In genomic region chr9:133979124-133979920, GRCh38 we compare ENCODE assay signal across 1 cellular context.
TF ChIP-seq lines count a peak whose summit lies in the region.

No MANE protein-coding gene starts in this region.

TF ChIP-seq in H1, 55 proteins besides CTCF, POLR2A, EP300 and RAD21 (continued from another document):
- TF ChIP-seq NANOG (IDR thresholded peaks at IDR 0.05; ENCODE audit: insufficient read depth, low read depth, low read length, poor library complexity, severe bottlenecking) (no peak), CREB1 (IDR thresholded peaks at IDR 0.05) (no peak), POU5F1 (IDR thresholded peaks at IDR 0.05; ENCODE audit: low read depth, low read length) (no peak), ASH2L (IDR thresholded peaks at IDR 0.05; ENCODE audit: low read length) (no peak), JUND (IDR thresholded peaks at IDR 0.05; ENCODE audit: low read length) (no peak), CHD2 (IDR thresholded peaks at IDR 0.05; ENCODE audit: low read length) (no peak), BACH1 (IDR thresholded peaks at IDR 0.05; ENCODE audit: low read length) (no peak), KDM1A (IDR thresholded peaks at IDR 0.05; ENCODE audit: borderline replicate concordance, low read length) (no peak), ATF2 (IDR thresholded peaks at IDR 0.05; ENCODE audit: low read length) (no peak), SIX5 (IDR thresholded peaks at IDR 0.05; ENCODE audit: low read depth, low read length) (no peak)
TF ChIP-seq in H1: peak in this region for 0.
